ENCODE assay signal across 8 cellular contexts in the genomic region with DNA sequence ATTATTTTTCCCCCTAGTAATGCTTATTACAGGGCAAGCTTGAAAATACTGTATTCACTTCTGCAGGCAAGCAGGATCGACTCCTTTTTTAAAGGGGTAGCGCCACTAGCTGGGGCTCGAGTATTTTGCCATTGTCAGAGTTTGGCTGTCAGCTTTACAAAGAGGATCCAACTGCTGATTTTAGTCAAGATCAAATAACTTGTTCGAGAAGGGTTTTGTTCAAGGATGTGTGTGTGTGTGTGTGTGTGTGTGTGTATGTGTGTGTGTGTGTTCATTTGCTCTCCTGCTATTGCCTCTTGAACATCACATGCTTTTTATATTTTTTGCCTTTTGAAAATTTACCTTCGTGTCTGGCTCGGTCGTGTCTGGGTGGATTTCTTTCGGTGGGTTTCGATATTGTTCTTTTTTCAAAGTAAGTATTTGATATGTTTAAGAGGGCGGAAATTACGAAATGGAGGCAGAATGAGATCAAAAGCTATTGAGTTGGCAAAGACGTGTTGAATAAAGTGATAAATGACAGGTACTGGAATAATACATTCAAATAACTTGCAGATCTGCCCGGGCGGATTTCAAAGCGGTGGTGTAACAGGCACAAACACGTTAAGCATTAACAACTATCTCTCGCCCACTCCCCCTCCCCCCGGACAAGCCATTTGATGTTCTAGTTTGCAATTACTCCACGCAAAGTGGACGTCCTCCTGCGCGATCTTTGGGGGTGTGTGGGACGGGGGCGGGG. TPM values are rescaled to one million over a fixed set of nuclear protein-coding genes. Genes with fewer than 3 reads are reported as not detected.
DNase-seq lines count a peak whose midpoint lies in the region; ATAC-seq and TF ChIP-seq lines count a peak whose summit lies in the region.

No MANE protein-coding gene starts in this region.

- H3K9me3 ChIP-seq in esophagus muscularis mucosa (no peaks in the 10 kb centered on the region), muscle layer of duodenum (ENCODE audit: control insufficient read depth in 1 of 2, low read length in 2 of 2) (no peaks in the 10 kb centered on the region)

- WGBS in esophagus muscularis mucosa, result under 1% methylated on average over 24 of the region's 24 CpGs

- intact Hi-C loops in esophagus muscularis mucosa (cut with DNase I), result loop anchor here (5.0 kb wide), 2 partner anchors 90 to 135 kb away; no protein-coding TSS in a partner anchor

- peaks cover 55% of the 10 kb centered on the region for H3K4me1 Mint-ChIP-seq in activated T-cell treated with anti-CD3 and anti-CD28 coated beads, Interleukin-2, amount 50 U/mL, for 24 hours (ENCODE audit: low read depth)
- H3K4me1 Mint-ChIP-seq in stimulated activated naive CD8-positive, alpha-beta T cell treated with anti-CD3 and anti-CD28 coated beads, Interleukin-15, amount 100 ng/mL, for 72 hours, result peaks cover 40% of the 10 kb centered on the region

- peak overlapping the region; percentile 66 to 81 (median 76) for H3K4me3 ChIP-seq in esophagus muscularis mucosa
- H3K4me3 ChIP-seq in muscle layer of duodenum (ENCODE audit: low read depth in 1 of 2, low read length in 2 of 2), result peak overlapping the region; percentile 77 to 78

- H3K4me3 Mint-ChIP-seq in activated T-cell treated with anti-CD3 and anti-CD28 coated beads, Interleukin-2, amount 50 U/mL, for 24 hours, result peak overlapping the region; percentile 90
- H3K4me3 Mint-ChIP-seq in stimulated activated naive CD8-positive, alpha-beta T cell treated with anti-CD3 and anti-CD28 coated beads, Interleukin-15, amount 100 ng/mL, for 72 hours, result peak overlapping the region; percentile 79 to 93

- TF ChIP-seq CTCF in esophagus muscularis mucosa (IDR thresholded peaks at IDR 0.05), result peak in 2 of 3 experiments; percentile 26 to 37

- TF ChIP-seq EP300 in esophagus muscularis mucosa (IDR thresholded peaks at IDR 0.05), result no peak

- ATAC-seq in HG02763 (IDR thresholded peaks at IDR 0.05; ENCODE audit: unreplicated experiment) (peak; percentile 5), GM19035 (IDR thresholded peaks at IDR 0.05; ENCODE audit: unreplicated experiment) (no peak)
- ATAC-seq in stimulated activated naive CD8-positive, alpha-beta T cell treated with anti-CD3 and anti-CD28 coated beads, Interleukin-15, amount 100 ng/mL, for 72 hours, result peak; percentile 50

- peak; percentile 51 for DNase-seq in Daoy (ENCODE audit: low read depth)
- DNase-seq in NOMO-1 treated with DMSO at 0.1 percent for 48 hours (lab: John Stamatoyannopoulos, UW; ENCODE audit: unreplicated experiment), result peak; percentile 79
- peak; percentile 59 for DNase-seq in activated T-cell treated with anti-CD3 and anti-CD28 coated beads, Interleukin-2, amount 50 U/mL, for 24 hours
- no peak for DNase-seq in esophagus muscularis mucosa (ENCODE audit: extremely low spot score)
- peak; percentile 63 to 72 for DNase-seq in stimulated activated naive CD8-positive, alpha-beta T cell treated with anti-CD3 and anti-CD28 coated beads, Interleukin-15, amount 100 ng/mL, for 72 hours

- no peak for TF ChIP-seq POLR2A in esophagus muscularis mucosa (IDR thresholded peaks at IDR 0.05; ENCODE audit: low read depth)

- peak overlapping the region; percentile 100 for H3K27ac Mint-ChIP-seq in activated T-cell treated with anti-CD3 and anti-CD28 coated beads, Interleukin-2, amount 50 U/mL, for 24 hours
- peak overlapping the region; percentile 100 for H3K27ac Mint-ChIP-seq in stimulated activated naive CD8-positive, alpha-beta T cell treated with anti-CD3 and anti-CD28 coated beads, Interleukin-15, amount 100 ng/mL, for 72 hours

- H3K27ac ChIP-seq in esophagus muscularis mucosa (replicated peaks in 1 of 4) (peak overlapping the region; percentile 91 to 98 (median 94)), muscle layer of duodenum (ENCODE audit: low read length) (peak overlapping the region; percentile 100)

- H3K27me3 ChIP-seq in esophagus muscularis mucosa (no peaks in the 10 kb centered on the region), muscle layer of duodenum (ENCODE audit: low read depth, low read length) (no peaks in the 10 kb centered on the region)

- H3K36me3 ChIP-seq in esophagus muscularis mucosa (no peaks in the 10 kb centered on the region), muscle layer of duodenum (ENCODE audit: control insufficient read depth in 1 of 2, insufficient read depth in 2 of 2, low read length in 2 of 2) (peaks cover 0 to 4% of the 10 kb centered on the region in 2 donors)

- H3K36me3 Mint-ChIP-seq in activated T-cell treated with anti-CD3 and anti-CD28 coated beads, Interleukin-2, amount 50 U/mL, for 24 hours (ENCODE audit: low read depth), result peaks cover 54% of the 10 kb centered on the region

- H3K27me3 Mint-ChIP-seq in activated T-cell treated with anti-CD3 and anti-CD28 coated beads, Interleukin-2, amount 50 U/mL, for 24 hours, result no peaks in the 10 kb centered on the region
- H3K27me3 Mint-ChIP-seq in stimulated activated naive CD8-positive, alpha-beta T cell treated with anti-CD3 and anti-CD28 coated beads, Interleukin-15, amount 100 ng/mL, for 72 hours, result no peaks in the 10 kb centered on the region

- H3K9me3 Mint-ChIP-seq in activated T-cell treated with anti-CD3 and anti-CD28 coated beads, Interleukin-2, amount 50 U/mL, for 24 hours, result no peaks in the 10 kb centered on the region
- H3K9me3 Mint-ChIP-seq in stimulated activated naive CD8-positive, alpha-beta T cell treated with anti-CD3 and anti-CD28 coated beads, Interleukin-15, amount 100 ng/mL, for 72 hours, result no peaks in the 10 kb centered on the region

- H3K4me1 ChIP-seq in esophagus muscularis mucosa, result peaks cover 16 to 56% (median 48%) of the 10 kb centered on the region in 4 donors
- peaks cover 10 to 28% of the 10 kb centered on the region in 2 donors for H3K4me1 ChIP-seq in muscle layer of duodenum (ENCODE audit: control insufficient read depth in 1 of 2, insufficient read depth in 2 of 2, low read length in 2 of 2)

RNA-seq across cellular contexts. Expression of a gene that starts 1.1 kb away (rescaled TPM):
- 4.7 and 5.0 TPM in 2 replicates for total RNA-seq in Daoy (2014; rRNA removed; shearing (Covaris generic))
- 100 to 1,000 TPM in 1 of 4 donors, 10 to 100 TPM in 3; 33.6 to 150 (median 64.9) TPM for total RNA-seq in esophagus muscularis mucosa
